33 cellular contexts compared by ENCODE assay signal in genomic region chr2:189851174-189851826, GRCh38.
DNase-seq lines count a peak whose midpoint lies in the region; ATAC-seq, FAIRE-seq and TF ChIP-seq lines count a peak whose summit lies in the region.
"Had no signal": no experiment of that assay in that cellular context is flagged by ENCODE, and none has a peak within 500 bp of the region (broad histone marks: within the 10 kb centered on the region; RNA-seq: fewer than 3 reads in every experiment).

No MANE protein-coding gene starts in this region.

- intact Hi-C loops in cardiac septum (cut with DNase I): no loop called here

- TF ChIP-seq POLR2A in Peyer's patch (IDR thresholded peaks at IDR 0.05): no peak

- H3K9me3 ChIP-seq in T-helper 17 cell (ENCODE audit: control insufficient read depth, low read length, poor library complexity, severe bottlenecking) (peaks cover 2% of the 10 kb centered on the region), Peyer's patch (no peaks in the 10 kb centered on the region)
- H3K9me3 ChIP-seq: ascending aorta, gastroesophageal sphincter, SJSA1 had no signal

- no peaks in the 10 kb centered on the region for H3K27me3 ChIP-seq in Peyer's patch
- H3K27me3 ChIP-seq: ascending aorta, gastroesophageal sphincter, hepatocyte, SJSA1 had no signal

- peak; percentile 21 for FAIRE-seq in G401.6 (lab: Jason Lieb, UNC)
- FAIRE-seq: GM12892 had no signal

- H3K27ac Mint-ChIP-seq in T-helper 17 cell: peak overlapping the region; percentile 45
- H3K27ac Mint-ChIP-seq: activated B cell treated with CpG ODN at 0.5 μM for 24 hours; activated naive CD8-positive, alpha-beta T cell treated with anti-CD3 and anti-CD28 coated beads for 36 hours; activated T-cell treated with anti-CD3 and anti-CD28 coated beads, Interleukin-2, amount 50 U/mL, for 24 hours; nephron had no signal

- peak; percentile 11 for DNase-seq in COR-L47 (lab: John Stamatoyannopoulos, UW)
- peak; percentile 58 for DNase-seq in NCI-H128 (lab: John Stamatoyannopoulos, UW; ENCODE audit: unreplicated experiment)
- no peak for DNase-seq in T-helper 17 cell
- DNase-seq in activated effector memory CD4-positive, alpha-beta T cell treated with Interleukin-2 at 50 U/mL for 16 hours: no peak
- DNase-seq in Peyer's patch: no peak
- no peak for DNase-seq in AG20443 (ENCODE audit: low spot score)
- no peak for DNase-seq in cardiac septum (ENCODE audit: low spot score)
- DNase-seq: ACHN; activated B cell treated with CpG ODN at 0.5 μM for 24 hours; activated CD4-positive, alpha-beta T cell treated with anti-CD3 and anti-CD28 coated beads, Interleukin-2, amount 50 U/mL, for 1 hour; activated gamma-delta T cell; activated naive CD8-positive, alpha-beta T cell treated with anti-CD3 and anti-CD28 coated beads for 36 hours; activated T-cell treated with anti-CD3 and anti-CD28 coated beads, Interleukin-2, amount 50 U/mL, for 24 hours; CD8-positive, alpha-beta memory T cell; DMS153; effector CD8-positive, alpha-beta T cell; HCEC 1CT; IMR-90; NCI-H2081 treated with DMSO at 0.1 percent for 48 hours; NCI-H526; stimulated activated CD4-positive, alpha-beta T cell treated with anti-CD3 and anti-CD28 coated beads, Interleukin-15, amount 100 ng/mL, for 24 hours; T-helper 1 cell; trophoblast cell had no signal

- no peaks in the 10 kb centered on the region for H3K27me3 Mint-ChIP-seq in T-helper 17 cell
- H3K27me3 Mint-ChIP-seq: activated B cell treated with CpG ODN at 0.5 μM for 24 hours; activated naive CD8-positive, alpha-beta T cell treated with anti-CD3 and anti-CD28 coated beads for 36 hours; activated T-cell treated with anti-CD3 and anti-CD28 coated beads, Interleukin-2, amount 50 U/mL, for 24 hours; CD8-positive, alpha-beta memory T cell; stimulated activated memory B cell treated with anti-CD40 and anti-IgM and Interleukin-4, amounts not matched to agents 10 μg/mL and 1 μg/mL and 100 μg/mL, for 72 hours had no signal

- H3K36me3 Mint-ChIP-seq in T-helper 17 cell (ENCODE audit: low read depth): peaks cover 18% of the 10 kb centered on the region

- no peak for ATAC-seq in T-helper 17 cell
- ATAC-seq: gastroesophageal sphincter; left lobe of liver; stimulated activated memory B cell treated with anti-CD40 and anti-IgM and Interleukin-4, amounts not matched to agents 10 μg/mL and 1 μg/mL and 100 μg/mL, for 72 hours had no signal

- no peak for TF ChIP-seq CTCF in Peyer's patch (IDR thresholded peaks at IDR 0.05)

- H3K4me3 ChIP-seq in Peyer's patch: no peak overlapping the region
- H3K4me3 ChIP-seq: ascending aorta, coronary artery, gastroesophageal sphincter, hepatocyte, SJSA1 had no signal

- H3K4me1 ChIP-seq in Peyer's patch: no peaks in the 10 kb centered on the region
- H3K4me1 ChIP-seq: ascending aorta, gastroesophageal sphincter, SJSA1 had no signal

- no peak overlapping the region for H3K27ac ChIP-seq in Peyer's patch
- H3K27ac ChIP-seq: ascending aorta, coronary artery, gastroesophageal sphincter, hepatocyte, SJSA1 had no signal

- H3K4me1 Mint-ChIP-seq in T-helper 17 cell: peaks cover 8% of the 10 kb centered on the region
- H3K4me1 Mint-ChIP-seq: activated B cell treated with CpG ODN at 0.5 μM for 24 hours; stimulated activated memory B cell treated with anti-CD40 and anti-IgM and Interleukin-4, amounts not matched to agents 10 μg/mL and 1 μg/mL and 100 μg/mL, for 72 hours had no signal

- H3K36me3 ChIP-seq in Peyer's patch: no peaks in the 10 kb centered on the region

- H3K4me3 Mint-ChIP-seq in T-helper 17 cell: no peak overlapping the region
- H3K4me3 Mint-ChIP-seq: activated B cell treated with CpG ODN at 0.5 μM for 24 hours; activated naive CD8-positive, alpha-beta T cell treated with anti-CD3 and anti-CD28 coated beads for 36 hours; activated T-cell treated with anti-CD3 and anti-CD28 coated beads, Interleukin-2, amount 50 U/mL, for 24 hours; CD8-positive, alpha-beta memory T cell; nephron; stimulated activated memory B cell treated with anti-CD40 and anti-IgM and Interleukin-4, amounts not matched to agents 10 μg/mL and 1 μg/mL and 100 μg/mL, for 72 hours had no signal

Comparison
In these comparisons a context has a peak if more than half of its experiments do, and no peak if none do; other contexts are left out.
1. DNase-seq: peak in COR-L47 (single experiment) and NCI-H128 (single experiment); none in T-helper 17 cell (0 of 3), activated effector memory CD4-positive, alpha-beta T cell treated with Interleukin-2 at 50 U/mL for 16 hours (single experiment), Peyer's patch (0 of 3), AG20443 (single experiment) and cardiac septum (single experiment).